In genomic region chr18:41681138-41681881, GRCh38 we compare ENCODE assay signal across 18 cellular contexts.
"Had no signal": no experiment of that assay in that cellular context is flagged by ENCODE, and none has a peak within 500 bp of the region (broad histone marks: within the 10 kb centered on the region; RNA-seq: fewer than 3 reads in every experiment).

No MANE protein-coding gene starts in this region.

- DNase-seq: activated CD4-positive, alpha-beta memory T cell treated with anti-CD3 and anti-CD28 coated beads, Interleukin-2, amount 10 ng/mL, durations not matched to agents 7 days and 5 days; activated CD4-positive, alpha-beta T cell treated with anti-CD3 and anti-CD28 coated beads for 36 hours; activated CD8-positive, alpha-beta memory T cell treated with anti-CD3 and anti-CD28 coated beads, Interleukin-2, amount 50 U/mL, for 4 hours; activated naive CD8-positive, alpha-beta T cell treated with anti-CD3 and anti-CD28 coated beads, Interleukin-2, amount 10 ng/mL, durations not matched to agents 7 days and 5 days; activated T-cell treated with anti-CD3 and anti-CD28 coated beads, Interleukin-2, amount 50 U/mL, for 72 hours; cortex of kidney; effector CD8-positive, alpha-beta T cell; glutamatergic neuron; immature natural killer cell; left colon; natural killer cell; stimulated activated CD4-positive, alpha-beta T cell treated with anti-CD3 and anti-CD28 coated beads, Interleukin-2, amount 100 ng/mL, for 24 hours; stimulated activated naive B cell treated with anti-CD40 and anti-IgM and Interleukin-4, amounts not matched to agents 10 μg/mL and 1 μg/mL and 100 μg/mL, for 72 hours; T-cell; WERI-Rb-1 had no signal

- H3K36me3 ChIP-seq: WERI-Rb-1 had no signal

- H3K27ac Mint-ChIP-seq: activated CD4-positive, alpha-beta memory T cell treated with anti-CD3 and anti-CD28 coated beads, Interleukin-2, amount 10 ng/mL, durations not matched to agents 7 days and 5 days; activated CD4-positive, alpha-beta T cell treated with anti-CD3 and anti-CD28 coated beads for 36 hours; activated naive CD8-positive, alpha-beta T cell treated with anti-CD3 and anti-CD28 coated beads, Interleukin-2, amount 10 ng/mL, durations not matched to agents 7 days and 5 days; activated T-cell treated with anti-CD3 and anti-CD28 coated beads, Interleukin-2, amount 50 U/mL, for 72 hours; immature natural killer cell; natural killer cell; progenitor cell of endocrine pancreas; stimulated activated naive B cell treated with anti-CD40 and anti-IgM and Interleukin-4, amounts not matched to agents 10 μg/mL and 1 μg/mL and 100 μg/mL, for 72 hours; T-cell; type B pancreatic cell had no signal

- H3K4me3 Mint-ChIP-seq: activated CD4-positive, alpha-beta memory T cell treated with anti-CD3 and anti-CD28 coated beads, Interleukin-2, amount 10 ng/mL, durations not matched to agents 7 days and 5 days; activated CD4-positive, alpha-beta T cell treated with anti-CD3 and anti-CD28 coated beads for 36 hours; activated naive CD8-positive, alpha-beta T cell treated with anti-CD3 and anti-CD28 coated beads, Interleukin-2, amount 10 ng/mL, durations not matched to agents 7 days and 5 days; activated T-cell treated with anti-CD3 and anti-CD28 coated beads, Interleukin-2, amount 50 U/mL, for 72 hours; central memory CD8-positive, alpha-beta T cell; immature natural killer cell; natural killer cell; stimulated activated naive B cell treated with anti-CD40 and anti-IgM and Interleukin-4, amounts not matched to agents 10 μg/mL and 1 μg/mL and 100 μg/mL, for 72 hours; T-cell; type B pancreatic cell had no signal

- H3K36me3 Mint-ChIP-seq: activated naive CD8-positive, alpha-beta T cell treated with anti-CD3 and anti-CD28 coated beads, Interleukin-2, amount 10 ng/mL, durations not matched to agents 7 days and 5 days; immature natural killer cell; natural killer cell; stimulated activated naive B cell treated with anti-CD40 and anti-IgM and Interleukin-4, amounts not matched to agents 10 μg/mL and 1 μg/mL and 100 μg/mL, for 72 hours; T-cell; type B pancreatic cell had no signal

- H3K27me3 Mint-ChIP-seq: activated CD4-positive, alpha-beta memory T cell treated with anti-CD3 and anti-CD28 coated beads, Interleukin-2, amount 10 ng/mL, durations not matched to agents 7 days and 5 days; activated CD4-positive, alpha-beta T cell treated with anti-CD3 and anti-CD28 coated beads for 36 hours; activated naive CD8-positive, alpha-beta T cell treated with anti-CD3 and anti-CD28 coated beads, Interleukin-2, amount 10 ng/mL, durations not matched to agents 7 days and 5 days; central memory CD8-positive, alpha-beta T cell; progenitor cell of endocrine pancreas; stimulated activated naive B cell treated with anti-CD40 and anti-IgM and Interleukin-4, amounts not matched to agents 10 μg/mL and 1 μg/mL and 100 μg/mL, for 72 hours; T-cell had no signal

- H3K27ac ChIP-seq: WERI-Rb-1 had no signal

- H3K9me3 Mint-ChIP-seq: activated CD4-positive, alpha-beta memory T cell treated with anti-CD3 and anti-CD28 coated beads, Interleukin-2, amount 10 ng/mL, durations not matched to agents 7 days and 5 days had no signal

- H3K4me1 Mint-ChIP-seq: activated CD4-positive, alpha-beta memory T cell treated with anti-CD3 and anti-CD28 coated beads, Interleukin-2, amount 10 ng/mL, durations not matched to agents 7 days and 5 days; activated CD4-positive, alpha-beta T cell treated with anti-CD3 and anti-CD28 coated beads for 36 hours; activated naive CD8-positive, alpha-beta T cell treated with anti-CD3 and anti-CD28 coated beads, Interleukin-2, amount 10 ng/mL, durations not matched to agents 7 days and 5 days; central memory CD8-positive, alpha-beta T cell; immature natural killer cell; natural killer cell; stimulated activated naive B cell treated with anti-CD40 and anti-IgM and Interleukin-4, amounts not matched to agents 10 μg/mL and 1 μg/mL and 100 μg/mL, for 72 hours; T-cell had no signal
